In genomic region chr18:28884304-28884703, GRCh38 we compare ENCODE assay signal across 33 cellular contexts.
"Had no signal": no experiment of that assay in that cellular context is flagged by ENCODE, and none has a peak within 500 bp of the region (broad histone marks: within the 10 kb centered on the region; RNA-seq: fewer than 3 reads in every experiment).

No MANE protein-coding gene starts in this region.

- H3K36me3 ChIP-seq: gastroesophageal sphincter, left lung, lower lobe of right lung, neural progenitor cell, sigmoid colon, thoracic aorta had no signal

- H3K27ac Mint-ChIP-seq: activated CD4-positive, alpha-beta memory T cell treated with anti-CD3 and anti-CD28 coated beads, Interleukin-2, amount 10 ng/mL, durations not matched to agents 7 days and 5 days; activated CD4-positive, alpha-beta T cell treated with anti-CD3 and anti-CD28 coated beads, Interleukin-2, amount 10 ng/mL, durations not matched to agents 7 days and 5 days; activated T-helper 17 cell treated with anti-CD3 and anti-CD28 coated beads, Interleukin-2, amount 50 U/mL, for 72 hours; immature natural killer cell; natural killer cell; neural progenitor cell; stimulated activated effector memory CD8-positive, alpha-beta T cell treated with anti-CD3 and anti-CD28 coated beads, Interleukin-12 subunit alpha, Interleukin-12 subunit beta, amount 100 ng/mL, for 72 hours; stimulated activated naive CD8-positive, alpha-beta T cell treated with anti-CD3 and anti-CD28 coated beads, Interleukin-15, Interleukin-2, amounts not matched to agents 100 ng/mL and 50 ng/mL, for 24 hours; T-helper 17 cell; WTC11 had no signal

- H2AFZ ChIP-seq: neural progenitor cell, parathyroid adenoma had no signal

- H3K27ac ChIP-seq: gastroesophageal sphincter, left lung, lower lobe of right lung, neural progenitor cell, parathyroid adenoma, psoas muscle, sigmoid colon, thoracic aorta had no signal

- H3K4me1 ChIP-seq: gastroesophageal sphincter, left lung, lower lobe of right lung, neural progenitor cell, parathyroid adenoma, psoas muscle, sigmoid colon had no signal

- FAIRE-seq: colon, endometrium, small intestine, urothelium cell line had no signal

- H3K4me1 Mint-ChIP-seq: activated CD4-positive, alpha-beta memory T cell treated with anti-CD3 and anti-CD28 coated beads, Interleukin-2, amount 10 ng/mL, durations not matched to agents 7 days and 5 days; activated CD4-positive, alpha-beta T cell treated with anti-CD3 and anti-CD28 coated beads, Interleukin-2, amount 10 ng/mL, durations not matched to agents 7 days and 5 days; activated T-helper 17 cell treated with anti-CD3 and anti-CD28 coated beads, Interleukin-2, amount 50 U/mL, for 72 hours; natural killer cell; neural progenitor cell; stimulated activated effector memory CD8-positive, alpha-beta T cell treated with anti-CD3 and anti-CD28 coated beads, Interleukin-12 subunit alpha, Interleukin-12 subunit beta, amount 100 ng/mL, for 72 hours; T-helper 17 cell; WTC11 had no signal

- H3K27me3 Mint-ChIP-seq: activated CD4-positive, alpha-beta memory T cell treated with anti-CD3 and anti-CD28 coated beads, Interleukin-2, amount 10 ng/mL, durations not matched to agents 7 days and 5 days; activated CD4-positive, alpha-beta T cell treated with anti-CD3 and anti-CD28 coated beads, Interleukin-2, amount 10 ng/mL, durations not matched to agents 7 days and 5 days; activated T-helper 17 cell treated with anti-CD3 and anti-CD28 coated beads, Interleukin-2, amount 50 U/mL, for 72 hours; stimulated activated naive CD8-positive, alpha-beta T cell treated with anti-CD3 and anti-CD28 coated beads, Interleukin-15, Interleukin-2, amounts not matched to agents 100 ng/mL and 50 ng/mL, for 24 hours; T-helper 17 cell had no signal

- H3K36me3 Mint-ChIP-seq: natural killer cell; neural progenitor cell; stimulated activated effector memory CD8-positive, alpha-beta T cell treated with anti-CD3 and anti-CD28 coated beads, Interleukin-12 subunit alpha, Interleukin-12 subunit beta, amount 100 ng/mL, for 72 hours; WTC11 had no signal

- H3K4me3 Mint-ChIP-seq: activated CD4-positive, alpha-beta memory T cell treated with anti-CD3 and anti-CD28 coated beads, Interleukin-2, amount 10 ng/mL, durations not matched to agents 7 days and 5 days; activated CD4-positive, alpha-beta T cell treated with anti-CD3 and anti-CD28 coated beads, Interleukin-2, amount 10 ng/mL, durations not matched to agents 7 days and 5 days; activated T-cell treated with anti-CD3 and anti-CD28 coated beads, Interleukin-2, amount 50 U/mL, for 4 hours; activated T-helper 17 cell treated with anti-CD3 and anti-CD28 coated beads, Interleukin-2, amount 50 U/mL, for 72 hours; immature natural killer cell; natural killer cell; neural progenitor cell; stimulated activated effector memory CD8-positive, alpha-beta T cell treated with anti-CD3 and anti-CD28 coated beads, Interleukin-12 subunit alpha, Interleukin-12 subunit beta, amount 100 ng/mL, for 72 hours; stimulated activated naive CD8-positive, alpha-beta T cell treated with anti-CD3 and anti-CD28 coated beads, Interleukin-15, Interleukin-2, amounts not matched to agents 100 ng/mL and 50 ng/mL, for 24 hours; T-helper 17 cell; WTC11 had no signal

- H3K9me3 Mint-ChIP-seq: natural killer cell, neural progenitor cell had no signal

- H3K4me2 ChIP-seq: neural progenitor cell had no signal

- H3K4me3 ChIP-seq: gastroesophageal sphincter, left lung, lower lobe of right lung, neural progenitor cell, psoas muscle, sigmoid colon, thoracic aorta had no signal

- ATAC-seq: activated T-cell treated with anti-CD3 and anti-CD28 coated beads, Interleukin-2, amount 50 U/mL, for 4 hours; activated T-helper 17 cell treated with anti-CD3 and anti-CD28 coated beads, Interleukin-2, amount 50 U/mL, for 72 hours; gastroesophageal sphincter; left lung; lower lobe of right lung; natural killer cell; psoas muscle; stimulated activated effector memory CD8-positive, alpha-beta T cell treated with anti-CD3 and anti-CD28 coated beads, Interleukin-12 subunit alpha, Interleukin-12 subunit beta, amount 100 ng/mL, for 72 hours; T-helper 17 cell; WTC11 had no signal

- DNase-seq: activated CD4-positive, alpha-beta memory T cell treated with anti-CD3 and anti-CD28 coated beads, Interleukin-2, amount 10 ng/mL, durations not matched to agents 7 days and 5 days; activated CD4-positive, alpha-beta T cell treated with anti-CD3 and anti-CD28 coated beads for 1 hour; activated CD4-positive, alpha-beta T cell treated with anti-CD3 and anti-CD28 coated beads, Interleukin-2, amount 10 ng/mL, durations not matched to agents 7 days and 5 days; activated gamma-delta T cell treated with Interleukin-2 at 50 U/mL for 16 hours; activated naive CD4-positive, alpha-beta T cell treated with anti-CD3 and anti-CD28 coated beads, Interleukin-2, amount 50 U/mL, for 16 hours; activated T-cell treated with anti-CD3 and anti-CD28 coated beads, Interleukin-2, amount 50 U/mL, for 4 hours; amygdala; effector CD8-positive, alpha-beta T cell; erythroblast; head of caudate nucleus; hypothalamus; immature natural killer cell; left lung; lower lobe of right lung; mesendoderm; natural killer cell; occipital lobe; psoas muscle; sigmoid colon; small intestine; stimulated activated CD4-positive, alpha-beta T cell treated with anti-CD3 and anti-CD28 coated beads, Interleukin-4, amount 100 ng/mL, for 24 hours; T-helper 17 cell had no signal

- H3K79me2 ChIP-seq: parathyroid adenoma had no signal

- H3K27me3 ChIP-seq: gastroesophageal sphincter, left lung, neural progenitor cell, sigmoid colon had no signal
